Comparison of ENCODE assay signal across 12 cellular contexts in the genomic region with DNA sequence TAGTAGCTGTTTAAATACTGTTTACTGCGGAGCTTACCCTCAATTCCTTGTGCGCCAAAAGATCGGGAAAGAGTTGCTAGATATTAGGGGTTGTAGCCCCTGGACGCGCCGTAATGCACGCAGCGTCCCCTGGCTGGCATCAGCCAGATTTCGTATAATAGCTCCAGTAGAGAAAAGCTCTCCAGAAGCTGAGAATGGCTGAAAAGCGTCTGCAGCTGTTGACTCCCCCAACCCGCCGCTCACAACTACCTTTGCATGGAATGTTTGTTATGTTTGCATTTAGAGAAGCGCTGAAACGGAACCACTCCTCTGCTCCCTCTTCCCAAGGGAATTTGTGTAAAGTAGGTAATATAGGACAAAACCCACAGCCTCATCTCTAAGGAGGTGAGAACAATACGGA. TPM values are rescaled to one million over a fixed set of nuclear protein-coding genes. Genes with fewer than 3 reads are reported as not detected.
DNase-seq lines count a peak whose midpoint lies in the region; ATAC-seq lines count a peak whose summit lies in the region.
"Had no signal": no experiment of that assay in that cellular context is flagged by ENCODE, and none has a peak within 500 bp of the region (broad histone marks: within the 10 kb centered on the region; RNA-seq: fewer than 3 reads in every experiment).

No MANE protein-coding gene starts in this region.

- H3K9me3 Mint-ChIP-seq in activated naive CD4-positive, alpha-beta T cell treated with anti-CD3 and anti-CD28 coated beads, Interleukin-2, amount 10 ng/mL, durations not matched to agents 7 days and 5 days = no peaks in the 10 kb centered on the region
- no peaks in the 10 kb centered on the region for H3K9me3 Mint-ChIP-seq in stimulated activated naive CD8-positive, alpha-beta T cell treated with anti-CD3 and anti-CD28 coated beads, Interleukin-15, amount 100 ng/mL, for 72 hours

- H3K36me3 Mint-ChIP-seq in activated naive CD4-positive, alpha-beta T cell treated with anti-CD3 and anti-CD28 coated beads, Interleukin-2, amount 10 ng/mL, durations not matched to agents 7 days and 5 days = peaks cover 42% of the 10 kb centered on the region

- no peaks in the 10 kb centered on the region for H3K27me3 Mint-ChIP-seq in activated naive CD4-positive, alpha-beta T cell treated with anti-CD3 and anti-CD28 coated beads, Interleukin-2, amount 10 ng/mL, durations not matched to agents 7 days and 5 days
- no peaks in the 10 kb centered on the region for H3K27me3 Mint-ChIP-seq in stimulated activated naive CD8-positive, alpha-beta T cell treated with anti-CD3 and anti-CD28 coated beads, Interleukin-15, amount 100 ng/mL, for 72 hours

- peak overlapping the region; percentile 37 for H3K4me3 Mint-ChIP-seq in activated naive CD4-positive, alpha-beta T cell treated with anti-CD3 and anti-CD28 coated beads, Interleukin-2, amount 10 ng/mL, durations not matched to agents 7 days and 5 days
- H3K4me3 Mint-ChIP-seq in stimulated activated naive CD8-positive, alpha-beta T cell treated with anti-CD3 and anti-CD28 coated beads, Interleukin-15, amount 100 ng/mL, for 72 hours = peak overlapping the region; percentile 54 to 70

- no peak overlapping the region for H3K9ac ChIP-seq in iPS-15b (ENCODE audit: low read depth, low read length)

- ATAC-seq in stimulated activated naive CD8-positive, alpha-beta T cell treated with anti-CD3 and anti-CD28 coated beads, Interleukin-15, amount 100 ng/mL, for 72 hours = no peak
- ATAC-seq in HG02981 (IDR thresholded peaks at IDR 0.05; ENCODE audit: unreplicated experiment) = no peak
- ATAC-seq: left colon had no signal

- H3K27ac Mint-ChIP-seq in activated naive CD4-positive, alpha-beta T cell treated with anti-CD3 and anti-CD28 coated beads, Interleukin-2, amount 10 ng/mL, durations not matched to agents 7 days and 5 days = no peak overlapping the region
- H3K27ac Mint-ChIP-seq in stimulated activated naive CD8-positive, alpha-beta T cell treated with anti-CD3 and anti-CD28 coated beads, Interleukin-15, amount 100 ng/mL, for 72 hours = peak overlapping the region; percentile 59 to 61

- DNase-seq in activated naive CD4-positive, alpha-beta T cell treated with anti-CD3 and anti-CD28 coated beads, Interleukin-2, amount 10 ng/mL, durations not matched to agents 7 days and 5 days = no peak
- no peak for DNase-seq in activated naive CD4-positive, alpha-beta T cell treated with Interleukin-2 at 50 U/mL for 16 hours
- peak; percentile 72 to 85 for DNase-seq in SJCRH30
- DNase-seq in stimulated activated naive CD8-positive, alpha-beta T cell treated with anti-CD3 and anti-CD28 coated beads, Interleukin-15, amount 100 ng/mL, for 72 hours = no peak
- no peak for DNase-seq in HuH-7 (ENCODE audit: low spot score)
- DNase-seq in AG08395 (ENCODE audit: low spot score) = no peak
- DNase-seq: activated CD8-positive, alpha-beta memory T cell treated with anti-CD3 and anti-CD28 coated beads, Interleukin-2, amount 50 U/mL, for 4 hours; cerebellar nuclear complex; left colon; T-helper 9 cell had no signal

- H3K36me3 ChIP-seq in SJCRH30 (no peaks in the 10 kb centered on the region), iPS-15b (ENCODE audit: control insufficient read depth, insufficient read depth, low read length) (no peaks in the 10 kb centered on the region)

- H3K27ac ChIP-seq in SJCRH30 = peak overlapping the region; percentile 54

- H3K4me3 ChIP-seq in SJCRH30 (peak overlapping the region; percentile 50), iPS-15b (ENCODE audit: low read depth, low read length) (peak overlapping the region; percentile 37)

- H3K4me1 ChIP-seq in SJCRH30 = peaks cover 14% of the 10 kb centered on the region
- peaks cover 10% of the 10 kb centered on the region for H3K4me1 ChIP-seq in iPS-15b (ENCODE audit: control insufficient read depth, insufficient read depth, low read length)

- H3K9me3 ChIP-seq in SJCRH30 (replicated peaks) (no peaks in the 10 kb centered on the region), iPS-15b (ENCODE audit: control insufficient read depth, insufficient read depth, low read length) (no peaks in the 10 kb centered on the region)

- CTCF ChIA-PET in activated naive CD4-positive, alpha-beta T cell treated with anti-CD3 and anti-CD28 coated beads, Interleukin-2, amount 10 ng/mL, durations not matched to agents 7 days and 5 days (lab: Charles Lee) = interaction anchor here (0.6 kb wide), 1 partner anchor 41 kb away, joined by 3 read pairs; no protein-coding TSS in a partner anchor

- H3K4me1 Mint-ChIP-seq in activated naive CD4-positive, alpha-beta T cell treated with anti-CD3 and anti-CD28 coated beads, Interleukin-2, amount 10 ng/mL, durations not matched to agents 7 days and 5 days = peaks cover 56% of the 10 kb centered on the region
- peaks cover 50% of the 10 kb centered on the region for H3K4me1 Mint-ChIP-seq in stimulated activated naive CD8-positive, alpha-beta T cell treated with anti-CD3 and anti-CD28 coated beads, Interleukin-15, amount 100 ng/mL, for 72 hours

- H3K27me3 ChIP-seq in SJCRH30 (no peaks in the 10 kb centered on the region), iPS-15b (ENCODE audit: control insufficient read depth, insufficient read depth, low read length) (peaks cover 18% of the 10 kb centered on the region)

RNA-seq across cellular contexts. Expression of a gene that starts 3.7 kb away (rescaled TPM):
- 17.3 and 18.0 TPM in 2 replicates for total RNA-seq in SJCRH30 (2014; rRNA removed; shearing (Covaris generic))

Comparison
In these comparisons a context has a peak if more than half of its experiments do, and no peak if none do; other contexts are left out.
1. DNase-seq: peak in SJCRH30 (2 of 2); none in activated naive CD4-positive, alpha-beta T cell treated with anti-CD3 and anti-CD28 coated beads, Interleukin-2, amount 10 ng/mL, durations not matched to agents 7 days and 5 days (single experiment), activated naive CD4-positive, alpha-beta T cell treated with Interleukin-2 at 50 U/mL for 16 hours (single experiment), stimulated activated naive CD8-positive, alpha-beta T cell treated with anti-CD3 and anti-CD28 coated beads, Interleukin-15, amount 100 ng/mL, for 72 hours (0 of 2), HuH-7 (single experiment) and AG08395 (single experiment).